ENCODE assay signal across 24 cellular contexts in genomic region chr6:161362266-161362665, GRCh38.
"Had no signal": no experiment of that assay in that cellular context is flagged by ENCODE, and none has a peak within 500 bp of the region (broad histone marks: within the 10 kb centered on the region; RNA-seq: fewer than 3 reads in every experiment).

No MANE protein-coding gene starts in this region.

- DNase-seq: colonic mucosa; cortex of kidney; dermis blood vessel endothelial cell; dorsolateral prefrontal cortex; effector CD4-positive, alpha-beta T cell; effector CD8-positive, alpha-beta T cell; effector memory CD4-positive, alpha-beta T cell; effector memory CD8-positive, alpha-beta T cell; endodermal cell; erythroblast; esophagus squamous epithelium; foreskin fibroblast; foreskin keratinocyte; foreskin melanocyte; gastrocnemius medialis; glutamatergic neuron; head of caudate nucleus; heart left ventricle; heart right ventricle had no signal

- H3K4me3 ChIP-seq: colonic mucosa, coronary artery, dorsolateral prefrontal cortex, esophagus muscularis mucosa, esophagus squamous epithelium, gastrocnemius medialis, gastroesophageal sphincter, heart left ventricle, heart right ventricle had no signal

- H3K9me3 ChIP-seq: colonic mucosa, gastrocnemius medialis had no signal

- H3K4me1 ChIP-seq: colonic mucosa, esophagus squamous epithelium, foreskin keratinocyte, gastrocnemius medialis, gastroesophageal sphincter had no signal

- H3K27me3 ChIP-seq: colonic mucosa, dorsolateral prefrontal cortex, esophagus muscularis mucosa, esophagus squamous epithelium, foreskin keratinocyte, gastrocnemius medialis, gastroesophageal sphincter, heart left ventricle, heart right ventricle had no signal

- H3K36me3 ChIP-seq: colonic mucosa, esophagus squamous epithelium, gastrocnemius medialis, gastroesophageal sphincter, heart left ventricle, heart right ventricle had no signal

- ATAC-seq: effector memory CD8-positive, alpha-beta T cell; esophagus mucosa; foreskin keratinocyte; gastrocnemius medialis; gastroesophageal sphincter; heart left ventricle; heart right ventricle had no signal

- H3K27ac ChIP-seq: colonic mucosa, coronary artery, dorsolateral prefrontal cortex, epithelial cell of prostate, esophagus muscularis mucosa, esophagus squamous epithelium, foreskin keratinocyte, gastrocnemius medialis, gastroesophageal sphincter, heart left ventricle, heart right ventricle had no signal
